9 cellular contexts compared by ENCODE assay signal in the genomic region with DNA sequence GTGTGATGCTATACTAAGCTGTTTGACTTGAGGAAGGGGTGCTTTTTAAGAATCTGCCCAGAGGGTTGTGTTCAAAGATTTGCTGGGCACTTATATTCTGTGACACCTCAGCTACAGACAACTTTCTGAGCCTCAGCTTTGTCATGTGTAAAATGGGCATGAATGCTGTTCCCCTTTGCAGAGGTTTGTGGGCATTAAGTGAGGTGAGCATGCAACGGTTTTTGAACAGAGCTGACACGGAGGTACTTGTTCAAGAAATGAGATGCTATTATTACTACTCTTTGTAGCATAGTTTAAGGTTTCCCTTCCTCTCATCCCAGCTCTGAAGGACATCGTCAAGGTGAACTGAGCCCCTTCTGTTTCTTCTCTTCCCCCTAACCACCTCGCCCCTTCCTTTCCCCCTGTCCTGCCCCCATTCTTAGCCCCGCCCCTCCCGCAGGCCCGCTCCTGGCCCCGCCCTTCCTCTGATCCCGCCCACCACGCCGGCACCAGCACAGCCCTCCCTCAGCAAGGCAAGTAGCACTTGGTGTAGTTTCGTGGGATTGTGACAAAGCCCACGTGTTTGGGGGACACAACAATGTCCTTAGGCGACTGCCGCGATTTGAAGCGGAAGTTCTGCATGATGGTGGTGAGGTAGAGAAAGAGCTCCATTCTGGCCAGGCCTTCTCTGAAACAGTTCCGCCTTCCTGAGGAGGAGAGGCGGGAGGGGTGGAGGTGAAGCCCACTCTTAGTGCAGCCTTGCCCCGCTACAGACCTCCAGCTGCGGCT. TPM values are rescaled to one million over a fixed set of nuclear protein-coding genes. Genes with fewer than 3 reads are reported as not detected.
DNase-seq lines count a peak whose midpoint lies in the region; ATAC-seq and TF ChIP-seq lines count a peak whose summit lies in the region.
"Had no signal": no experiment of that assay in that cellular context is flagged by ENCODE, and none has a peak within 500 bp of the region (broad histone marks: within the 10 kb centered on the region; RNA-seq: fewer than 3 reads in every experiment).

No MANE protein-coding gene starts in this region.

- H3K4me1 ChIP-seq in HCT116 (ENCODE audit: control insufficient read depth in 1 of 2, insufficient read depth in 2 of 2, low read length in 2 of 2) = peaks cover 0 to 13% of the 10 kb centered on the region in 2 experiments; a peak in 1 of 4 replicates

- no peaks in the 10 kb centered on the region for H3K79me2 ChIP-seq in HCT116 (ENCODE audit: insufficient read depth, low read length)

- no peaks in the 10 kb centered on the region for H3K9me3 Mint-ChIP-seq in effector memory CD8-positive, alpha-beta T cell

- no peak overlapping the region for H3K4me3 ChIP-seq in HCT116 (replicated peaks in 1 of 2; ENCODE audit: low read depth in 1 of 2, low read length in 2 of 2)

- H4K20me1 ChIP-seq in HCT116 (ENCODE audit: insufficient read depth) = no peaks in the 10 kb centered on the region

- BruUV-seq in HCT116 (replicated peaks; lab: Mats Ljungman, UMichigan) = no TSS peak

- H3K9ac ChIP-seq in HCT116 (ENCODE audit: low read length) = no peak overlapping the region

- no peaks in the 10 kb centered on the region for H3K36me3 ChIP-seq in HCT116 (ENCODE audit: control insufficient read depth in 1 of 2, insufficient read depth in 2 of 2, low read length in 2 of 2)

- H3K9me2 ChIP-seq in HCT116 (ENCODE audit: insufficient read depth) = no peaks in the 10 kb centered on the region

- POLR2A ChIA-PET in HCT116 (lab: Charles Lee) = no interaction called here
- POLR2A ChIA-PET in RWPE1 (lab: Yijun Ruan, JAX; ENCODE audit: low non-redundant PET) = no interaction called here

- H3K4me3 Mint-ChIP-seq in effector memory CD8-positive, alpha-beta T cell = peak overlapping the region; percentile 52 to 74

- peaks cover 3% of the 10 kb centered on the region for H3K36me3 Mint-ChIP-seq in effector memory CD8-positive, alpha-beta T cell (ENCODE audit: insufficient read depth)

- ATAC-seq in HCT116 (peak; percentile 80), GM21576 (IDR thresholded peaks at IDR 0.05; ENCODE audit: unreplicated experiment) (no peak)
- ATAC-seq in effector memory CD8-positive, alpha-beta T cell (replicated peaks) = peak; percentile 62

- no peak overlapping the region for H2AFZ ChIP-seq in HCT116 (ENCODE audit: low read depth, low read length, poor library complexity, severe bottlenecking)

- TF ChIP-seq RAD21 in HCT116 (IDR thresholded peaks at IDR 0.05; ENCODE audit: low read depth) = no peak

- H3K27me3 Mint-ChIP-seq in effector memory CD8-positive, alpha-beta T cell = peaks cover 39 to 79% of the 10 kb centered on the region in 2 donors

- H3K27me3 ChIP-seq in HCT116 (ENCODE audit: insufficient read depth, low read length) = peaks cover 58% of the 10 kb centered on the region

- H3K4me2 ChIP-seq in HCT116 (ENCODE audit: low read length) = peak overlapping the region; percentile 11; the same call in 1 of the 2 replicates

- peaks cover 6 to 15% of the 10 kb centered on the region in 2 donors for H3K4me1 Mint-ChIP-seq in effector memory CD8-positive, alpha-beta T cell (ENCODE audit: low read depth in 2 of 2)

- H3K27ac Mint-ChIP-seq in effector memory CD8-positive, alpha-beta T cell = peak overlapping the region in 1 of 2 donors; percentile 58

- no peak overlapping the region for H3K27ac ChIP-seq in HCT116 (ENCODE audit: low read depth, low read length)
- no peak overlapping the region for H3K27ac ChIP-seq in RWPE1

- TF ChIP-seq CTCF in HCT116 (IDR thresholded peaks at IDR 0.05 in 2 of 3, conservative IDR thresholded peaks at IDR 0.05 in 1 of 3; ENCODE audit: borderline replicate concordance in 1 of 3, insufficient read depth in 1 of 3, low read depth in 2 of 3, low read length in 2 of 3) = no peak
- TF ChIP-seq CTCF in RWPE1 (conservative IDR thresholded peaks at IDR 0.05; ENCODE audit: low read depth) = no peak

- DNase-seq in HCT116 (ENCODE audit: low read depth, low spot score) = no peak
- peak; percentile 40 for DNase-seq in activated CD4-positive, alpha-beta T cell treated with anti-CD3 and anti-CD28 coated beads, Interleukin-2, amount 50 U/mL, for 1 hour
- peak; percentile 4 to 53 (median 21) for DNase-seq in effector memory CD8-positive, alpha-beta T cell
- peak; percentile 26 to 63 for DNase-seq in stimulated activated CD4-positive, alpha-beta T cell treated with anti-CD3 and anti-CD28 coated beads, Interleukin-4, amount 100 ng/mL, for 48 hours (ENCODE audit: low read depth in 2 of 2)
- no peak for DNase-seq in NCI-H446 treated with DMSO at 0.1 percent for 48 hours (lab: John Stamatoyannopoulos, UW)
- no peak for DNase-seq in RWPE1 (ENCODE audit: low spot score)
- no peak for DNase-seq in AG08395 (ENCODE audit: low spot score)

- CTCF ChIA-PET in HCT116 (lab: Charles Lee) = no interaction called here
- CTCF ChIA-PET in RWPE1 (lab: Yijun Ruan, JAX) = interaction anchor here (0.6 kb wide), 1 partner anchor 250 kb away, joined by 4 read pairs; no protein-coding TSS in a partner anchor

- RAD21 ChIA-PET in HCT116 (lab: Charles Lee; ENCODE audit: low non-redundant PET in 1 of 2, low total read pairs in 2 of 2, uncharacterized antibody in 2 of 2, unreplicated experiment in 2 of 2) = no interaction called here

- no peak for TF ChIP-seq POLR2A in HCT116 (IDR thresholded peaks at IDR 0.05; ENCODE audit: borderline replicate concordance, extremely low read depth, insufficient read depth, insufficient read length)

- intact Hi-C loops in HCT116 (cut with micrococcal nuclease) = no loop called here

- no peaks in the 10 kb centered on the region for H3K9me3 ChIP-seq in HCT116 (ENCODE audit: control insufficient read depth in 1 of 2, insufficient read depth in 1 of 2, low read depth in 1 of 2, low read length in 2 of 2)

TF ChIP-seq in HCT116, 20 proteins besides CTCF, POLR2A, EP300 and RAD21 (continues in another document):
- no peak for TF ChIP-seq JUND (IDR thresholded peaks at IDR 0.05)
- no peak for TF ChIP-seq EZH2phosphoT487 (IDR thresholded peaks at IDR 0.05; ENCODE audit: borderline replicate concordance)
- TF ChIP-seq TCF7L2 (IDR thresholded peaks at IDR 0.05; ENCODE audit: borderline replicate concordance, extremely low read depth, insufficient read depth, insufficient read length) = no peak
- TF ChIP-seq ELF1 (IDR thresholded peaks at IDR 0.05; ENCODE audit: borderline replicate concordance, low read depth) = no peak
- TF ChIP-seq POLR2AphosphoS5 (IDR thresholded peaks at IDR 0.05; ENCODE audit: low read depth, low read length) = no peak
- no peak for TF ChIP-seq EGR1 (IDR thresholded peaks at IDR 0.05; ENCODE audit: low read depth)
- TF ChIP-seq, protein P1, sequence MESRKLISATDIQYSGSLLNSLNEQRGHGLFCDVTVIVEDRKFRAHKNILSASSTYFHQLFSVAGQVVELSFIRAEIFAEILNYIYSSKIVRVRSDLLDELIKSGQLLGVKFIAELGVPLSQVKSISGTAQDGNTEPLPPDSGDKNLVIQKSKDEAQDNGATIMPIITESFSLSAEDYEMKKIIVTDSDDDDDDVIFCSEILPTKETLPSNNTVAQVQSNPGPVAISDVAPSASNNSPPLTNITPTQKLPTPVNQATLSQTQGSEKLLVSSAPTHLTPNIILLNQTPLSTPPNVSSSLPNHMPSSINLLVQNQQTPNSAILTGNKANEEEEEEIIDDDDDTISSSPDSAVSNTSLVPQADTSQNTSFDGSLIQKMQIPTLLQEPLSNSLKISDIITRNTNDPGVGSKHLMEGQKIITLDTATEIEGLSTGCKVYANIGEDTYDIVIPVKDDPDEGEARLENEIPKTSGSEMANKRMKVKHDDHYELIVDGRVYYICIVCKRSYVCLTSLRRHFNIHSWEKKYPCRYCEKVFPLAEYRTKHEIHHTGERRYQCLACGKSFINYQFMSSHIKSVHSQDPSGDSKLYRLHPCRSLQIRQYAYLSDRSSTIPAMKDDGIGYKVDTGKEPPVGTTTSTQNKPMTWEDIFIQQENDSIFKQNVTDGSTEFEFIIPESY (IDR thresholded peaks at IDR 0.05; ENCODE audit: extremely low read depth, insufficient replicate concordance, low read length) = no peak
- TF ChIP-seq SIN3A (IDR thresholded peaks at IDR 0.05; ENCODE audit: low read depth) = no peak
- no peak for TF ChIP-seq SP1 (IDR thresholded peaks at IDR 0.05; ENCODE audit: low read depth)
- no peak for TF ChIP-seq SRF (IDR thresholded peaks at IDR 0.05; ENCODE audit: low read depth)
- no peak for TF ChIP-seq ZFX (IDR thresholded peaks at IDR 0.05)
- no peak for TF ChIP-seq ATF3 (IDR thresholded peaks at IDR 0.05)
- TF ChIP-seq REST (IDR thresholded peaks at IDR 0.05; ENCODE audit: low read depth) = no peak
- TF ChIP-seq CBX3 (IDR thresholded peaks at IDR 0.05; ENCODE audit: low read depth) = no peak
- TF ChIP-seq EZH2 (IDR thresholded peaks at IDR 0.05) = no peak
- TF ChIP-seq YY1 (IDR thresholded peaks at IDR 0.05; ENCODE audit: extremely low read depth, insufficient replicate concordance, low read depth, low read length) = no peak

RNA-seq across cellular contexts. Expression of gene CYP2A7, which starts 26.1 kb away (rescaled TPM):
- not detected for total RNA-seq in HCT116 (2021; ENCODE audit: unreplicated experiment)
- polyA plus RNA-seq in HCT116 (2012) = 0.03 and 0.06 TPM in 2 replicates
- total RNA-seq: skeletal muscle tissue had no signal

RNA-seq across cellular contexts. Expression of gene CYP2A6, which starts 57.9 kb away (rescaled TPM):
- 0.57 TPM for total RNA-seq in HCT116 (2021; ENCODE audit: unreplicated experiment)
- polyA plus RNA-seq in HCT116 (2012) = 0.29 TPM in 1 of 2 replicates, not detected in the other
- total RNA-seq: skeletal muscle tissue had no signal

Comparison
In these comparisons a context has a peak if more than half of its experiments do, and no peak if none do; other contexts are left out.
1. DNase-seq: peak in activated CD4-positive, alpha-beta T cell treated with anti-CD3 and anti-CD28 coated beads, Interleukin-2, amount 50 U/mL, for 1 hour (single experiment), effector memory CD8-positive, alpha-beta T cell (3 of 3) and stimulated activated CD4-positive, alpha-beta T cell treated with anti-CD3 and anti-CD28 coated beads, Interleukin-4, amount 100 ng/mL, for 48 hours (2 of 2); none in HCT116 (single experiment), NCI-H446 treated with DMSO at 0.1 percent for 48 hours (single experiment), RWPE1 (single experiment) and AG08395 (single experiment).